13 cellular contexts compared by ENCODE assay signal in genomic region chr4:2858451-2859217, GRCh38. TPM values are rescaled to one million over a fixed set of nuclear protein-coding genes. Genes with fewer than 3 reads are reported as not detected.
DNase-seq lines count a peak whose midpoint lies in the region; ATAC-seq, FAIRE-seq and TF ChIP-seq lines count a peak whose summit lies in the region.
"Had no signal": no experiment of that assay in that cellular context is flagged by ENCODE, and none has a peak within 500 bp of the region (broad histone marks: within the 10 kb centered on the region; RNA-seq: fewer than 3 reads in every experiment).

No MANE protein-coding gene starts in this region.

- WGBS in K562 (ENCODE audit: insufficient coverage, low coverage, missing lambda C conversion rate) = 31% methylated on average over 7 of the region's 7 CpGs
- WGBS in right lobe of liver (ENCODE audit: insufficient coverage, low coverage, low lambda C conversion rate, missing lambda C conversion rate) = 54% methylated on average over 7 of the region's 7 CpGs

- H3K27me3 Mint-ChIP-seq in activated CD8-positive, alpha-beta memory T cell treated with anti-CD3 and anti-CD28 coated beads, Interleukin-2, amount 10 ng/mL, durations not matched to agents 7 days and 5 days = no peaks in the 10 kb centered on the region
- H3K27me3 Mint-ChIP-seq in type B pancreatic cell = no peaks in the 10 kb centered on the region

- peak overlapping the region; percentile 45 for H3K4me2 ChIP-seq in K562 (ENCODE audit: insufficient read depth, low read length)

- peaks cover 51% of the 10 kb centered on the region for H3K36me3 Mint-ChIP-seq in activated CD8-positive, alpha-beta memory T cell treated with anti-CD3 and anti-CD28 coated beads, Interleukin-2, amount 10 ng/mL, durations not matched to agents 7 days and 5 days
- peaks cover 18% of the 10 kb centered on the region for H3K36me3 Mint-ChIP-seq in type B pancreatic cell

- intact Hi-C loops in K562 (cut with micrococcal nuclease) (no loop called here), right lobe of liver (cut with DNase I) (no loop called here)

- no peak overlapping the region; the same call in 1 of the 2 replicates for H3K4me3 ChIP-seq in K562
- H3K4me3 ChIP-seq in right lobe of liver = no peak overlapping the region
- H3K4me3 ChIP-seq: body of pancreas had no signal

- TF ChIP-seq POLR2A in K562 (conservative IDR thresholded peaks at IDR 0.05) = no peak
- no peak for TF ChIP-seq POLR2A in right lobe of liver (IDR thresholded peaks at IDR 0.05)

- H3K27ac Mint-ChIP-seq in activated CD8-positive, alpha-beta memory T cell treated with anti-CD3 and anti-CD28 coated beads, Interleukin-2, amount 10 ng/mL, durations not matched to agents 7 days and 5 days = peak overlapping the region; percentile 31
- H3K27ac Mint-ChIP-seq in type B pancreatic cell = peak overlapping the region; percentile 24

- in situ Hi-C loops in K562 (cut with MboI) = no loop called here

- H3K4me1 Mint-ChIP-seq in activated CD8-positive, alpha-beta memory T cell treated with anti-CD3 and anti-CD28 coated beads, Interleukin-2, amount 10 ng/mL, durations not matched to agents 7 days and 5 days = peaks cover 59% of the 10 kb centered on the region
- H3K4me1 Mint-ChIP-seq in type B pancreatic cell (ENCODE audit: unreplicated experiment) = peaks cover 44% of the 10 kb centered on the region

- H3K36me3 ChIP-seq in K562 (ENCODE audit: control insufficient read depth, insufficient read depth, low read length) (peaks cover 20% of the 10 kb centered on the region), right lobe of liver (peaks cover 0 to 10% (median 0%) of the 10 kb centered on the region in 4 donors)

- TF ChIP-seq CTCF in K562 (IDR thresholded peaks at IDR 0.05 in 2 of 3, conservative IDR thresholded peaks at IDR 0.05 in 1 of 3; ENCODE audit: insufficient read depth in 2 of 3, low read depth in 1 of 3, low read length in 3 of 3) (no peak), right lobe of liver (IDR thresholded peaks at IDR 0.05) (no peak), type B pancreatic cell (conservative IDR thresholded peaks at IDR 0.05) (no peak)

- H3K27me3 ChIP-seq in K562 (ENCODE audit: control insufficient read depth in 2 of 2, insufficient read depth in 2 of 2, low read length in 2 of 2) (no peaks in the 10 kb centered on the region), right lobe of liver (no peaks in the 10 kb centered on the region)
- H3K27me3 ChIP-seq: body of pancreas had no signal

- H3K9me3 Mint-ChIP-seq in activated CD8-positive, alpha-beta memory T cell treated with anti-CD3 and anti-CD28 coated beads, Interleukin-2, amount 10 ng/mL, durations not matched to agents 7 days and 5 days (ENCODE audit: low read depth) = no peaks in the 10 kb centered on the region
- H3K9me3 Mint-ChIP-seq in type B pancreatic cell = no peaks in the 10 kb centered on the region

- H3K4me3 Mint-ChIP-seq in activated CD8-positive, alpha-beta memory T cell treated with anti-CD3 and anti-CD28 coated beads, Interleukin-2, amount 10 ng/mL, durations not matched to agents 7 days and 5 days = no peak overlapping the region
- H3K4me3 Mint-ChIP-seq in type B pancreatic cell = no peak overlapping the region

- FAIRE-seq in K562 (lab: Jason Lieb, UNC) = peak; percentile 86

- ATAC-seq in activated CD8-positive, alpha-beta memory T cell treated with anti-CD3 and anti-CD28 coated beads, Interleukin-2, amount 10 ng/mL, durations not matched to agents 7 days and 5 days = no peak
- ATAC-seq in K562 = peak; percentile 80
- ATAC-seq in right lobe of liver = peak; percentile 86 to 87 (median 87)
- ATAC-seq: activated CD4-positive, CD25-positive, alpha-beta regulatory T cell treated with anti-CD3 and anti-CD28 coated beads, Interleukin-2, amount 50 U/mL, for 24 hours; body of pancreas; PC-3 had no signal

- peaks cover 37% of the 10 kb centered on the region for H4K20me1 ChIP-seq in K562 (replicated peaks; ENCODE audit: control insufficient read depth, insufficient read depth, low read length)

- peak overlapping the region in 1 of 2 experiments; percentile 9; a peak in 1 of 4 replicates for H3K9ac ChIP-seq in K562 (ENCODE audit: insufficient read depth in 1 of 2, low read depth in 2 of 2, low read length in 2 of 2)

- no peaks in the 10 kb centered on the region for H3K9me1 ChIP-seq in K562 (ENCODE audit: control insufficient read depth, insufficient read depth, low read length)

- POLR2A ChIA-PET in K562 (lab: Yijun Ruan, JAX) = interaction anchor here (2.0 kb wide), 1 partner anchor 9 kb away, joined by 6 read pairs; no protein-coding TSS in a partner anchor

- H2AFZ ChIP-seq in K562 (ENCODE audit: low read depth, low read length) = no peak overlapping the region

- CTCF ChIA-PET in activated CD8-positive, alpha-beta memory T cell treated with anti-CD3 and anti-CD28 coated beads, Interleukin-2, amount 10 ng/mL, durations not matched to agents 7 days and 5 days (lab: Charles Lee) = no interaction called here
- CTCF ChIA-PET in K562 (lab: Yijun Ruan, JAX; ENCODE audit: low intra/inter-chr PET ratio) = no interaction called here

- no peak for DNase-seq in activated CD8-positive, alpha-beta memory T cell treated with anti-CD3 and anti-CD28 coated beads, Interleukin-2, amount 10 ng/mL, durations not matched to agents 7 days and 5 days
- DNase-seq in activated CD8-positive, alpha-beta memory T cell treated with anti-CD3 and anti-CD28 coated beads, Interleukin-2, amount 50 U/mL, for 4 hours = no peak
- DNase-seq in K562 (ENCODE audit: extremely low read depth in 1 of 4, low spot score in 3 of 4) (peak; percentile 43 to 80 (median 53)), right lobe of liver (peak in 2 of 3 donors; percentile 51 to 63), type B pancreatic cell (ENCODE audit: extremely low spot score, unreplicated experiment) (no peak), NCI-H524 (lab: John Stamatoyannopoulos, UW) (no peak)
- no peak for DNase-seq in activated effector memory CD4-positive, alpha-beta T cell treated with anti-CD3 and anti-CD28 coated beads, Interleukin-2, amount 50 U/mL, for 16 hours
- DNase-seq in activated naive CD4-positive, alpha-beta T cell (lab: John Stamatoyannopoulos, UW) = no peak
- DNase-seq: body of pancreas, hypothalamus, NCI-H1105, PC-3 had no signal

- H3K9me3 ChIP-seq in K562 (replicated peaks; ENCODE audit: control insufficient read depth, insufficient read depth, low read depth, low read length) (no peaks in the 10 kb centered on the region), right lobe of liver (no peaks in the 10 kb centered on the region)
- H3K9me3 ChIP-seq: body of pancreas had no signal

- TF ChIP-seq RAD21 in K562 (CRISPR knock-in tag; conservative IDR thresholded peaks at IDR 0.05 in 1 of 2, IDR thresholded peaks at IDR 0.05 in 1 of 2) = no peak

- H3K4me1 ChIP-seq in K562 (replicated peaks in 1 of 2; ENCODE audit: control insufficient read depth in 2 of 2, insufficient read depth in 2 of 2, low read length in 2 of 2) = peaks cover 11 to 34% of the 10 kb centered on the region in 2 experiments
- peaks cover 0 to 52% (median 22%) of the 10 kb centered on the region in 4 donors for H3K4me1 ChIP-seq in right lobe of liver

- peak; percentile 70; the same call in 1 of the 2 replicates for TF ChIP-seq EP300 in K562 (IDR thresholded peaks at IDR 0.05; ENCODE audit: low read length)

- peaks cover 95% of the 10 kb centered on the region for H3K79me2 ChIP-seq in K562 (ENCODE audit: control insufficient read depth, insufficient read depth, low read length)

- BruUV-seq in K562 (replicated peaks; lab: Mats Ljungman, UMichigan) = no TSS peak

- H3K27ac ChIP-seq in K562 (ENCODE audit: extremely low read depth, low read depth, low read length) = peak overlapping the region; percentile 65; the same call in 1 of the 3 replicates
- peak overlapping the region; percentile 38 to 59 (median 52) for H3K27ac ChIP-seq in right lobe of liver

TF ChIP-seq in K562, 482 proteins besides CTCF, POLR2A, EP300 and RAD21 (continues in another document):
- TF ChIP-seq ATF3 (IDR thresholded peaks at IDR 0.05) (no peak; the same call in 1 of the 2 replicates), ATF3 (CRISPR knock-in tag; conservative IDR thresholded peaks at IDR 0.05) (peak; percentile 22; the same call in 1 of the 2 replicates), CREM (IDR thresholded peaks at IDR 0.05; ENCODE audit: low read depth) (peak; percentile 33; the same call in 1 of the 2 replicates), ZNF311 (CRISPR knock-in tag; IDR thresholded peaks at IDR 0.05) (no peak), TAF1 (IDR thresholded peaks at IDR 0.05; ENCODE audit: control insufficient read depth, extremely low read depth, insufficient read depth, low read length, severe bottlenecking) (no peak), ARID1B (IDR thresholded peaks at IDR 0.05) (peak; percentile 80)

RNA-seq across cellular contexts. Expression of gene ADD1, which starts 15.0 kb away (rescaled TPM):
- total RNA-seq in activated CD8-positive, alpha-beta memory T cell treated with anti-CD3 and anti-CD28 coated beads, Interleukin-2, amount 10 ng/mL, durations not matched to agents 7 days and 5 days = 100 to 1,000 TPM; 251 to 260 TPM
- total RNA-seq in K562 (2011; cell fraction: chromatin; rRNA removed; ENCODE audit: low replicate concordance) = 289 and 338 TPM in 2 replicates
- 122 and 133 TPM in 2 replicates for total RNA-seq in K562 (2011; cell fraction: nucleolus; rRNA removed)
- total RNA-seq in K562 (2011; cell fraction: nucleoplasm; rRNA removed) = 186 and 236 TPM in 2 replicates
- total RNA-seq in K562 (2014; rRNA removed) (104 and 140 TPM in 2 replicates), K562 (2014; rRNA removed; fragmentation: Illumina TruSeq; extraction: Trizol) (67.1 and 80.8 TPM in 2 replicates), K562 (2015; rRNA removed; fragmentation: Illumina TruSeq; extraction: Trizol) (74.0 and 76.9 TPM in 2 replicates), K562 (2021) (145 and 153 TPM in 2 replicates), right lobe of liver (100 to 1,000 TPM in 3 of 6 experiments, 10 to 100 TPM in 3; 94.4 to 120 (median 103) TPM), type B pancreatic cell (ENCODE audit: low replicate concordance) (197 and 235 TPM in 2 replicates)
- polyA plus RNA-seq in K562 (2011; rRNA removed) (72.4 and 77.0 TPM in 2 replicates), K562 (2014; fragmentation: Illumina TruSeq; extraction: Trizol) (99.7 and 110 TPM in 2 replicates), K562 (2014; fragmentation: Nextera tagmentation; extraction: Ambion mirVana) (10 to 100 TPM; 17.5 to 20.7 TPM), K562 (2014; rRNA removed) (87.7 and 121 TPM in 2 replicates)
- polyA plus RNA-seq in K562 (2011; cell fraction: cytosol; rRNA removed) = 85.9 and 111 TPM in 2 replicates
- 164 and 189 TPM in 2 replicates for polyA plus RNA-seq in K562 (2011; cell fraction: nucleus; rRNA removed)
- polyA plus RNA-seq in K562 (2012) = 141 and 159 TPM in 2 replicates
- 65.9 and 67.4 TPM in 2 replicates for polyA minus RNA-seq in K562 (2011; rRNA and poly(A)+ RNA removed)
- polyA minus RNA-seq in K562 (2011; cell fraction: cytosol; rRNA and poly(A)+ RNA removed) = 46.7 and 62.1 TPM in 2 replicates
- 57.5 and 58.6 TPM in 2 replicates for polyA minus RNA-seq in K562 (2011; cell fraction: nucleus; rRNA and poly(A)+ RNA removed)

Comparison
In these comparisons a context has a peak if more than half of its experiments do, and no peak if none do; other contexts are left out.
1. DNase-seq: peak in K562 (4 of 4) and right lobe of liver (2 of 3); none in activated CD8-positive, alpha-beta memory T cell treated with anti-CD3 and anti-CD28 coated beads, Interleukin-2, amount 10 ng/mL, durations not matched to agents 7 days and 5 days (single experiment), activated CD8-positive, alpha-beta memory T cell treated with anti-CD3 and anti-CD28 coated beads, Interleukin-2, amount 50 U/mL, for 4 hours (single experiment), type B pancreatic cell (single experiment), activated effector memory CD4-positive, alpha-beta T cell treated with anti-CD3 and anti-CD28 coated beads, Interleukin-2, amount 50 U/mL, for 16 hours (single experiment), activated naive CD4-positive, alpha-beta T cell (0 of 4) and NCI-H524 (0 of 2).